Comparison of ENCODE assay signal across 10 cellular contexts in the genomic region with DNA sequence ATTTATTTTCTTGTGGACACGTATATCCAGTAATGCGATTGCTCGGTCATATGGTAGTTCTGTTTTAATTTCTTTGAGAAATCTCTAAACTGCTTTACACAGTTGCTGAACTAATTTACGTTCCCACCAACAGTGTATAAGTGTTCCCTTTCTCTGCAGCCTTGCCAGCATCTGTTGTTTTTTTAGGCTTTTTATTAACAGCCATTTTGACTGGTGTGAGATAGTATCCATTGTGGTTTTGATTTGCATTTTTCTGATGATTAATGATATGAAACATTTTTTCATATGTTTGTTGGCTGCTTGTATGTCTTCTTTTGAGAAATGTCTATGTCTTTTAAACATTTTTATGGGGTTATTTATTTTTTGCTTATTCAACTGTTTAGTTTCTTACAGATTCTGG.
"Had no signal": no experiment of that assay in that cellular context is flagged by ENCODE, and none has a peak within 500 bp of the region (broad histone marks: within the 10 kb centered on the region; RNA-seq: fewer than 3 reads in every experiment).

No MANE protein-coding gene starts in this region.

- H3K36me3 ChIP-seq: HAP-1 had no signal

- H3K4me3 ChIP-seq: GM23248, HAP-1, K562 had no signal

- H3K27ac Mint-ChIP-seq: HFFc6 had no signal

- H3K9me3 Mint-ChIP-seq: HFFc6 had no signal

- ATAC-seq: HCT116, K562 had no signal

- H3K9me3 ChIP-seq: HAP-1 had no signal

- H2AFZ ChIP-seq: GM23248 had no signal

- H3K27ac ChIP-seq: GM23248, HL-60 had no signal

- H3K4me3 Mint-ChIP-seq: HFFc6 had no signal

- FAIRE-seq: K562 had no signal

- H3K9ac ChIP-seq: GM23248 had no signal

- DNase-seq: GM23248, GOT3, H7, HFFc6, IMR-90, KG1 had no signal
